Comparison of ENCODE assay signal across 7 cellular contexts in genomic region chr5:134349463-134349862, GRCh38. TPM values are rescaled to one million over a fixed set of nuclear protein-coding genes. Genes with fewer than 3 reads are reported as not detected.
"Had no signal": no experiment of that assay in that cellular context is flagged by ENCODE, and none has a peak within 500 bp of the region (broad histone marks: within the 10 kb centered on the region; RNA-seq: fewer than 3 reads in every experiment).

No MANE protein-coding gene starts in this region.

- ATAC-seq: GM23338, K562 had no signal

- H3K4me2 ChIP-seq: GM23338 had no signal

- H3K4me3 ChIP-seq: GM23338, K562 had no signal

- H2AFZ ChIP-seq: GM23338 had no signal

- DNase-seq: H9, HCEC 1CT, IMR-90, KG1 had no signal

RNA-seq across cellular contexts. Expression of gene CDKL3, which starts 17.5 kb away (rescaled TPM):
- total RNA-seq: HT-29 had no signal
